Comparison of ENCODE assay signal across 1 cellular context in the genomic region with DNA sequence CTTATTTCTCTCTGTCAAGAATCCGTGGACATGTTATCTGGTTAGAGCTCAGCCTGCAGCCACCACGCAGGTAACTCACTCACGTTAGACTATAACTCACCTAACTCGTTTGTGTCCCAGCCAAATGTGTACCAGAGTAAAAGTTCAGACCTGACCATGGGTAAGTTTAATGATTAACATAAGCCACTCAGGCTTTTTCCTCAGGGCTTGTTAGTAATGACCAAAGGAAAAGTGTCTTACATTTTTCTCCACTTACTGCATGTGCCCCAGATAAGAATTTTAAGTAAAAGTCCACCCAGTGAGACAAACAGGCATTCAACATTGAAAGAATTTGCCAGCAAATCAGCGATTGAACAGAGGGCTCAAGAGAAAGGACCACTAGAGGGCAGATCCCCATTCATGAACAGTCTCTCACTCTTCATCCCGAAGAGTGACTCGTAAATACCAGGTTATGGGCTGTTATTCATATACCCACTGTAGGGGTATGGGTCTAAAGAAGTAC.
TF ChIP-seq lines count a peak whose summit lies in the region.

A gene with protein sequence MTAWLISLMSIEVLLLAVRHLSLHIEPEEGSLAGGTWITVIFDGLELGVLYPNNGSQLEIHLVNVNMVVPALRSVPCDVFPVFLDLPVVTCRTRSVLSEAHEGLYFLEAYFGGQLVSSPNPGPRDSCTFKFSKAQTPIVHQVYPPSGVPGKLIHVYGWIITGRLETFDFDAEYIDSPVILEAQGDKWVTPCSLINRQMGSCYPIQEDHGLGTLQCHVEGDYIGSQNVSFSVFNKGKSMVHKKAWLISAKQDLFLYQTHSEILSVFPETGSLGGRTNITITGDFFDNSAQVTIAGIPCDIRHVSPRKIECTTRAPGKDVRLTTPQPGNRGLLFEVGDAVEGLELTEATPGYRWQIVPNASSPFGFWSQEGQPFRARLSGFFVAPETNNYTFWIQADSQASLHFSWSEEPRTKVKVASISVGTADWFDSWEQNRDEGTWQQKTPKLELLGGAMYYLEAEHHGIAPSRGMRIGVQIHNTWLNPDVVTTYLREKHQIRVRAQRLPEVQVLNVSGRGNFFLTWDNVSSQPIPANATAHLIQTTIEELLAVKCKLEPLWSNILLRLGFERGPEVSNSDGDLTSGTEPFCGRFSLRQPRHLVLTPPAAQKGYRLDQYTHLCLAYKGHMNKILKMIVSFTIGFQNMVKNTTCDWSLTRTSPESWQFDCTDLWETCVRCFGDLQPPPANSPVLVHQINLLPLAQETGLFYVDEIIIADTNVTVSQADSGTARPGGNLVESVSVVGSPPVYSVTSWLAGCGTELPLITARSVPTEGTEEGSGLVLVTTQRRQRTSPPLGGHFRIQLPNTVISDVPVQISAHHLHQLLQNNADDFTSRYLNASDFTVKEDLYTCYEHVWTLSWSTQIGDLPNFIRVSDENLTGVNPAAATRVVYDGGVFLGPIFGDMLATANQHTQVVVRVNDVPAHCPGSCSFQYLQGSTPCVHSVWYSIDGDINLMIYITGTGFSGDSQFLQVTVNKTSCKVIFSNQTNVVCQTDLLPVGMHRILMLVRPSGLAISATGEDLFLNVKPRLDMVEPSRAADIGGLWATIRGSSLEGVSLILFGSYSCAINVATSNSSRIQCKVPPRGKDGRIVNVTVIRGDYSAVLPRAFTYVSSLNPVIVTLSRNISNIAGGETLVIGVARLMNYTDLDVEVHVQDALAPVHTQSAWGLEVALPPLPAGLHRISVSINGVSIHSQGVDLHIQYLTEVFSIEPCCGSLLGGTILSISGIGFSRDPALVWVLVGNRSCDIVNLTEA (N-terminal part only) (minus strand): TSS at position 116 of the 502 bp plus-strand sequence. CDS start 2,680 bp downstream, outside the sequence.

TF ChIP-seq in HCT116, 20 proteins besides CTCF, POLR2A, EP300 and RAD21 (continued from another document):
- no peak for TF ChIP-seq TCF7L2 (IDR thresholded peaks at IDR 0.05; ENCODE audit: borderline replicate concordance, extremely low read depth, insufficient read depth, insufficient read length)
TF ChIP-seq in HCT116: peak in this region for 1.
